ENCODE assay signal across 12 cellular contexts in the genomic region with DNA sequence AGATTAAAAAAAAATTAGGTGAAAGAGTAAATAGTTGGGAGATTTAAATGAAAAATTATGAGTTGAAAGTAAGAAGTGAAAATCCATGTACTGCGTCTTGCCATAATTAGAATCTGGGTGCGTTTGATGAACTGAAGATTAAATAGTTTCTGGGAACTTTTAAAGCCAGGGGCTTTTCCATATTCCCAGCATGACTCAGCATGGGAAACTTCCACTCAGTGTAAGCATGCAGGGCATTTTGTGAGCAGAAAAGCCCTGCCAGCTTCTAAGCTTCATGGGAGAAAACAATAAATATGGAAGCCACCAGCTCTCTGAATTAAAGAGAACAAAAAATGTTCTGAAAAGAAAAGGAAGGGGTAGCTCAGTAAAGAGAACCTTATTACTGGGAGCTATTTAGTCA.
DNase-seq lines count a peak whose midpoint lies in the region; FAIRE-seq and TF ChIP-seq lines count a peak whose summit lies in the region.
"Had no signal": no experiment of that assay in that cellular context is flagged by ENCODE, and none has a peak within 500 bp of the region (broad histone marks: within the 10 kb centered on the region; RNA-seq: fewer than 3 reads in every experiment).

No MANE protein-coding gene starts in this region.

- H4K8ac ChIP-seq in mesenchymal stem cell (ENCODE audit: low read length) = no peak overlapping the region

- no peak overlapping the region for H3K18ac ChIP-seq in mesenchymal stem cell (ENCODE audit: low read depth in 1 of 2, low read length in 2 of 2)

- no peak overlapping the region for H4K91ac ChIP-seq in mesenchymal stem cell (ENCODE audit: low read length)

- H2BK5ac ChIP-seq in mesenchymal stem cell (ENCODE audit: low read depth, low read length, poor library complexity, severe bottlenecking) = no peak overlapping the region

- no peak overlapping the region for H3K4me3 ChIP-seq in breast epithelium
- no peak overlapping the region for H3K4me3 ChIP-seq in endothelial cell of umbilical vein (replicated peaks in 1 of 3; ENCODE audit: insufficient read depth in 1 of 3, low read depth in 1 of 3, low read length in 3 of 3)
- H3K4me3 ChIP-seq in mesenchymal stem cell (ENCODE audit: insufficient read depth in 1 of 2, low read depth in 1 of 2, low read length in 2 of 2) = peak overlapping the region in 1 of 2 experiments; percentile 31

- H3K9me1 ChIP-seq in endothelial cell of umbilical vein (replicated peaks; ENCODE audit: control insufficient read depth, extremely low read depth, insufficient read depth, low read length) = no peaks in the 10 kb centered on the region

- H3K4me2 ChIP-seq in endothelial cell of umbilical vein (ENCODE audit: insufficient read depth, low read length) (peak overlapping the region; percentile 29), mesenchymal stem cell (ENCODE audit: low read length, poor library complexity, severe bottlenecking) (no peak overlapping the region)

- H3K36me3 Mint-ChIP-seq in MCF 10A (ENCODE audit: insufficient read depth, unreplicated experiment) = no peaks in the 10 kb centered on the region

- TF ChIP-seq CTCF in MCF 10A (IDR thresholded peaks at IDR 0.05; ENCODE audit: unreplicated experiment) (no peak), breast epithelium (IDR thresholded peaks at IDR 0.05) (no peak), endothelial cell of umbilical vein (IDR thresholded peaks at IDR 0.05; ENCODE audit: extremely low read depth in 1 of 2, insufficient read depth in 1 of 2, low read depth in 1 of 2, low read length in 2 of 2) (no peak)

- peak; percentile 75 for DNase-seq in MCF 10A (ENCODE audit: unreplicated experiment)
- no peak for DNase-seq in breast epithelium (ENCODE audit: low spot score in 2 of 2)
- DNase-seq in endothelial cell of umbilical vein (ENCODE audit: low read depth, low spot score) = peak; percentile 86
- DNase-seq in mesenchymal stem cell = peak; percentile 88
- DNase-seq in NOMO-1 (lab: John Stamatoyannopoulos, UW; ENCODE audit: unreplicated experiment in 2 of 2) = no peak
- DNase-seq in NAMALWA (ENCODE audit: low spot score) = no peak
- no peak for DNase-seq in NCI-H1694 treated with DMSO at 0.1 percent for 48 hours (lab: John Stamatoyannopoulos, UW)
- DNase-seq in DMS114 treated with DMSO at 0.1 percent for 48 hours (lab: John Stamatoyannopoulos, UW; ENCODE audit: unreplicated experiment) = no peak

- no peaks in the 10 kb centered on the region for H3K4me1 Mint-ChIP-seq in MCF 10A (ENCODE audit: insufficient read depth, unreplicated experiment)
- H3K4me1 Mint-ChIP-seq: activated T-helper 17 cell treated with anti-CD3 and anti-CD28 coated beads, Interleukin-2, amount 50 U/mL, for 72 hours had no signal

- H3K4me1 ChIP-seq in breast epithelium (no peaks in the 10 kb centered on the region), endothelial cell of umbilical vein (ENCODE audit: control insufficient read depth, extremely low read depth, insufficient read depth, low read length) (peaks cover 10% of the 10 kb centered on the region), mesenchymal stem cell (ENCODE audit: control insufficient read depth, insufficient read depth, low read depth, low read length) (no peaks in the 10 kb centered on the region)

- H2AFZ ChIP-seq in endothelial cell of umbilical vein (ENCODE audit: low read depth, low read length) = peak overlapping the region; percentile 95
- H2AFZ ChIP-seq in mesenchymal stem cell (ENCODE audit: low read depth, low read length) = no peak overlapping the region

- CTCF ChIA-PET in MCF 10A (lab: Yijun Ruan, JAX) = no interaction called here
- CTCF ChIA-PET in endothelial cell of umbilical vein (lab: Charles Lee) = interaction anchor here (0.9 to 2.0 kb wide), 3 partner anchors 9 to 141 kb away, joined by 3 to 11 read pairs (median 3); no protein-coding TSS in a partner anchor

- H3K27me3 Mint-ChIP-seq in MCF 10A (ENCODE audit: insufficient read depth, unreplicated experiment) = no peaks in the 10 kb centered on the region

- no peak overlapping the region for H3K14ac ChIP-seq in mesenchymal stem cell (ENCODE audit: low read length in 2 of 2)

- no peak overlapping the region for H2AK5ac ChIP-seq in mesenchymal stem cell (ENCODE audit: low read length, severe bottlenecking)

- intact Hi-C loops in MCF 10A (cut with micrococcal nuclease) = no loop called here
- intact Hi-C loops in breast epithelium (cut with DNase I; ENCODE audit: low total_unique reads) = no loop called here
- intact Hi-C loops in endothelial cell of umbilical vein (cut with micrococcal nuclease) = no loop called here

- BruUV-seq in MCF 10A (replicated peaks; lab: Mats Ljungman, UMichigan) = no TSS peak
- no TSS peak for BruUV-seq in endothelial cell of umbilical vein (replicated peaks; lab: Mats Ljungman, UMichigan)

- H3K4me3 Mint-ChIP-seq in MCF 10A (ENCODE audit: unreplicated experiment) = no peak overlapping the region
- H3K4me3 Mint-ChIP-seq: activated T-helper 17 cell treated with anti-CD3 and anti-CD28 coated beads, Interleukin-2, amount 50 U/mL, for 72 hours; T-helper 2 cell treated with Interferon-gamma antibody and Interleukin-4, amounts not matched to agents 5 μg/mL and 100 μg/mL, for 36 hours had no signal

- H4K20me1 ChIP-seq in endothelial cell of umbilical vein (replicated peaks; ENCODE audit: control insufficient read depth, extremely low read depth, insufficient read depth, low read length) = no peaks in the 10 kb centered on the region

- TF ChIP-seq POLR2A in breast epithelium (IDR thresholded peaks at IDR 0.05) (no peak), endothelial cell of umbilical vein (IDR thresholded peaks at IDR 0.05; ENCODE audit: low read depth, low read length) (no peak)

- H3K79me2 ChIP-seq in endothelial cell of umbilical vein (ENCODE audit: control insufficient read depth, insufficient read depth, low read length) = no peaks in the 10 kb centered on the region

- no peak overlapping the region for H3K23ac ChIP-seq in mesenchymal stem cell (ENCODE audit: low read length in 2 of 2)

- H3K9me3 ChIP-seq in breast epithelium (no peaks in the 10 kb centered on the region), endothelial cell of umbilical vein (replicated peaks; ENCODE audit: control insufficient read depth, insufficient read depth, low read length) (no peaks in the 10 kb centered on the region), mesenchymal stem cell (ENCODE audit: control insufficient read depth, low read length) (no peaks in the 10 kb centered on the region)

- H3K9ac ChIP-seq in endothelial cell of umbilical vein (replicated peaks; ENCODE audit: extremely low read depth, insufficient read depth, low read length) (peak overlapping the region; percentile 16), mesenchymal stem cell (ENCODE audit: low read length) (peak overlapping the region; percentile 76)

- H3K36me3 ChIP-seq in breast epithelium (no peaks in the 10 kb centered on the region), endothelial cell of umbilical vein (ENCODE audit: control insufficient read depth in 2 of 2, extremely low read depth in 1 of 2, insufficient read depth in 2 of 2, low read length in 2 of 2) (no peaks in the 10 kb centered on the region), mesenchymal stem cell (ENCODE audit: control insufficient read depth in 1 of 2, insufficient read depth in 2 of 2, low read depth in 1 of 2, low read length in 2 of 2) (no peaks in the 10 kb centered on the region)

- peak overlapping the region; percentile 14 for H3K27ac Mint-ChIP-seq in MCF 10A (ENCODE audit: low read depth, unreplicated experiment)
- H3K27ac Mint-ChIP-seq: activated T-helper 17 cell treated with anti-CD3 and anti-CD28 coated beads, Interleukin-2, amount 50 U/mL, for 72 hours; T-helper 2 cell treated with Interferon-gamma antibody and Interleukin-4, amounts not matched to agents 5 μg/mL and 100 μg/mL, for 36 hours had no signal

- dilution Hi-C loops in endothelial cell of umbilical vein (cut with MboI; ENCODE audit: extremely low pct_ligation_motif_present, low sequenced_read_pairs) = no loop called here

- POLR2A ChIA-PET in MCF 10A (lab: Yijun Ruan, JAX) = no interaction called here
- POLR2A ChIA-PET in endothelial cell of umbilical vein (lab: Charles Lee) = no interaction called here

- H2BK120ac ChIP-seq in mesenchymal stem cell (ENCODE audit: low read depth, low read length) = peak overlapping the region; percentile 61

- no peaks in the 10 kb centered on the region for H3K9me3 Mint-ChIP-seq in MCF 10A (ENCODE audit: unreplicated experiment)
- H3K9me3 Mint-ChIP-seq: activated T-helper 17 cell treated with anti-CD3 and anti-CD28 coated beads, Interleukin-2, amount 50 U/mL, for 72 hours; T-helper 2 cell treated with Interferon-gamma antibody and Interleukin-4, amounts not matched to agents 5 μg/mL and 100 μg/mL, for 36 hours had no signal

- no peaks in the 10 kb centered on the region for H3K27me3 ChIP-seq in breast epithelium
- H3K27me3 ChIP-seq in endothelial cell of umbilical vein (ENCODE audit: control insufficient read depth in 2 of 2, insufficient read depth in 2 of 2, low read length in 2 of 2) = no peaks in the 10 kb centered on the region
- no peaks in the 10 kb centered on the region for H3K27me3 ChIP-seq in mesenchymal stem cell (ENCODE audit: control insufficient read depth in 1 of 2, insufficient read depth in 1 of 2, low read length in 2 of 2)

- H2BK12ac ChIP-seq in mesenchymal stem cell (ENCODE audit: low read length in 2 of 2) = no peak overlapping the region

- FAIRE-seq in endothelial cell of umbilical vein (lab: Jason Lieb, UNC) = peak; percentile 73
- FAIRE-seq: A204.1, GM12892 had no signal

- H3K27ac ChIP-seq in breast epithelium (no peak overlapping the region), endothelial cell of umbilical vein (ENCODE audit: insufficient read depth, low read depth, low read length) (peak overlapping the region; percentile 31), mesenchymal stem cell (ENCODE audit: low read length, poor library complexity, severe bottlenecking) (no peak overlapping the region)

- no peaks in the 10 kb centered on the region for H3K79me1 ChIP-seq in mesenchymal stem cell (replicated peaks; ENCODE audit: low read length, poor library complexity, severe bottlenecking)

- no peak overlapping the region for H3K4ac ChIP-seq in mesenchymal stem cell (ENCODE audit: low read depth in 1 of 2, low read length in 2 of 2)

- no peak overlapping the region for H2BK15ac ChIP-seq in mesenchymal stem cell (ENCODE audit: low read depth, poor library complexity, severe bottlenecking)

- WGBS in mesenchymal stem cell = 9% methylated on average over 2 of the region's 2 CpGs

TF ChIP-seq in endothelial cell of umbilical vein, 7 proteins besides CTCF, POLR2A, EP300 and RAD21:
- no peak for TF ChIP-seq GATA2 (IDR thresholded peaks at IDR 0.05; ENCODE audit: insufficient read depth, insufficient read length, low read depth, low read length)
- TF ChIP-seq FOS (IDR thresholded peaks at IDR 0.05; ENCODE audit: borderline replicate concordance, insufficient read depth, low read length) = peak; percentile 25
TF ChIP-seq in endothelial cell of umbilical vein: peak in this region for 1.

Comparison
In these comparisons a context has a peak if more than half of its experiments do, and no peak if none do; other contexts are left out.
1. DNase-seq: peak in MCF 10A (single experiment), endothelial cell of umbilical vein (single experiment) and mesenchymal stem cell (single experiment); none in breast epithelium (0 of 2), NOMO-1 (0 of 2), NAMALWA (single experiment), NCI-H1694 treated with DMSO at 0.1 percent for 48 hours (single experiment) and DMS114 treated with DMSO at 0.1 percent for 48 hours (single experiment).